28 cellular contexts compared by ENCODE assay signal in the genomic region with DNA sequence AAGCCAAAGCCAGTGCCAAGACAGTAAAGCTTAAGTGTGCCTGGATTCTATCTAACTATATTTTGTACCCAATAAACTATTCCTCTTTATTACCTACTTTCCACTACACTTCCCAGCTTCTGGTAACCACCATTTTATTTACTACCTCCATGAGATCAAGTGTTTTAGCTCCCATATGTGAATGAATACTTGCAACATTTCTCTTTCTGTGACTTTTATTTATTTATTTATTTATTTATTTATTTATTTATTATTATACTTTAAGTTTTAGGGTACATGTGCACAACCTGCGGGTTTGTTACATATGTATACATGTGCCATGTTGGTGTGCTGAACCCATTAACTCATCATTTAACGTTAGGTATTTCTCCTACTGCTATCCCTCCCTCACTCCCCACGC.
"Had no signal": no experiment of that assay in that cellular context is flagged by ENCODE, and none has a peak within 500 bp of the region (broad histone marks: within the 10 kb centered on the region; RNA-seq: fewer than 3 reads in every experiment).

No MANE protein-coding gene starts in this region.

- H3K4me3 ChIP-seq: colonic mucosa, coronary artery, dorsolateral prefrontal cortex, esophagus muscularis mucosa, esophagus squamous epithelium, gastrocnemius medialis, gastroesophageal sphincter, heart left ventricle, heart right ventricle had no signal

- H3K4me1 ChIP-seq: colonic mucosa, esophagus muscularis mucosa, esophagus squamous epithelium, foreskin keratinocyte, gastrocnemius medialis, gastroesophageal sphincter, heart left ventricle, heart right ventricle had no signal

- FAIRE-seq: colon, endometrium, endothelial cell of umbilical vein, frontal cortex had no signal

- H3K9me3 ChIP-seq: colonic mucosa, esophagus muscularis mucosa, esophagus squamous epithelium, gastrocnemius medialis, gastroesophageal sphincter had no signal

- ATAC-seq: effector memory CD8-positive, alpha-beta T cell; esophagus mucosa; foreskin keratinocyte; gastrocnemius medialis; gastroesophageal sphincter; heart left ventricle; heart right ventricle had no signal

- H3K27me3 ChIP-seq: colonic mucosa, dorsolateral prefrontal cortex, esophagus muscularis mucosa, esophagus squamous epithelium, foreskin keratinocyte, gastrocnemius medialis, gastroesophageal sphincter, heart left ventricle, heart right ventricle had no signal

- H3K27ac ChIP-seq: colonic mucosa, coronary artery, dorsolateral prefrontal cortex, epithelial cell of prostate, esophagus muscularis mucosa, esophagus squamous epithelium, foreskin keratinocyte, gastrocnemius medialis, gastroesophageal sphincter, heart left ventricle, heart right ventricle had no signal

- DNase-seq: colonic mucosa; cortex of kidney; dermis blood vessel endothelial cell; dorsolateral prefrontal cortex; effector CD4-positive, alpha-beta T cell; effector CD8-positive, alpha-beta T cell; effector memory CD4-positive, alpha-beta T cell; effector memory CD8-positive, alpha-beta T cell; endodermal cell; erythroblast; esophagus squamous epithelium; foreskin fibroblast; foreskin keratinocyte; foreskin melanocyte; gastrocnemius medialis; glutamatergic neuron; head of caudate nucleus; heart left ventricle; heart right ventricle had no signal

- H3K36me3 ChIP-seq: colonic mucosa, esophagus muscularis mucosa, esophagus squamous epithelium, gastrocnemius medialis, gastroesophageal sphincter, heart left ventricle, heart right ventricle had no signal
